15 cellular contexts compared by ENCODE assay signal in genomic region chr5:1293416-1293996, GRCh38. TPM values are rescaled to one million over a fixed set of nuclear protein-coding genes. Genes with fewer than 3 reads are reported as not detected.
DNase-seq lines count a peak whose midpoint lies in the region; ATAC-seq and FAIRE-seq lines count a peak whose summit lies in the region.
"Had no signal": no experiment of that assay in that cellular context is flagged by ENCODE, and none has a peak within 500 bp of the region (broad histone marks: within the 10 kb centered on the region; RNA-seq: fewer than 3 reads in every experiment).

No MANE protein-coding gene starts in this region.

- H3K27me3 Mint-ChIP-seq in activated T-helper 1 cell treated with anti-CD3 and anti-CD28 coated beads, Interleukin-12 subunit alpha, Interleukin-12 subunit beta, Interleukin-2, Interleukin-4 antibody, amounts not matched to agents 30 ng/mL and 10 ng/mL and 1 ng/mL, durations not matched to agents 14 hours and 24 hours and 36 hours (ENCODE audit: insufficient read depth) = peaks cover 3% of the 10 kb centered on the region
- H3K27me3 Mint-ChIP-seq in naive B cell = peaks cover 0 to 28% (median 12%) of the 10 kb centered on the region in 3 donors

- peaks cover 5% of the 10 kb centered on the region for H3K4me1 Mint-ChIP-seq in activated T-helper 1 cell treated with anti-CD3 and anti-CD28 coated beads, Interleukin-12 subunit alpha, Interleukin-12 subunit beta, Interleukin-2, Interleukin-4 antibody, amounts not matched to agents 30 ng/mL and 10 ng/mL and 1 ng/mL, durations not matched to agents 14 hours and 24 hours and 36 hours (ENCODE audit: low read depth)
- peaks cover 3 to 9% (median 7%) of the 10 kb centered on the region in 3 donors for H3K4me1 Mint-ChIP-seq in naive B cell
- H3K4me1 Mint-ChIP-seq: brain had no signal

- peaks cover 0 to 60% (median 35%) of the 10 kb centered on the region in 11 experiments; a peak in 17 of 22 replicates for H4K20me1 ChIP-seq in BLaER1 treated with 17β-estradiol and CSF1 and Interleukin-3, amounts not matched to agents 10 nM and 100 nM

- H3K27me3 ChIP-seq in BLaER1 treated with 17β-estradiol and CSF1 and Interleukin-3, amounts not matched to agents 10 nM and 100 nM = peaks cover 0 to 71% (median 0%) of the 10 kb centered on the region in 11 experiments; a peak in 10 of 22 replicates

- H3K9me3 ChIP-seq in BLaER1 treated with 17β-estradiol and CSF1 and Interleukin-3, amounts not matched to agents 10 nM and 100 nM (replicated peaks in 1 of 11) = peaks cover 3 to 14% (median 6%) of the 10 kb centered on the region in 11 experiments; a peak in 19 of 22 replicates

- FAIRE-seq in HTR-8/SVneo (lab: Jason Lieb, UNC) = no peak
- FAIRE-seq: endothelial cell of umbilical vein, K562 had no signal

- H3K36me3 ChIP-seq in BLaER1 treated with 17β-estradiol and CSF1 and Interleukin-3, amounts not matched to agents 10 nM and 100 nM = peaks cover 0 to 39% (median 8%) of the 10 kb centered on the region in 11 experiments; a peak in 15 of 22 replicates
- H3K36me3 ChIP-seq: thoracic aorta had no signal

- peak; percentile 52 for DNase-seq in EL
- no peak for DNase-seq in activated T-helper 1 cell treated with anti-CD3 and anti-CD28 coated beads, Interleukin-12 subunit alpha, Interleukin-12 subunit beta, Interleukin-2, Interleukin-4 antibody, amounts not matched to agents 30 ng/mL and 10 ng/mL and 1 ng/mL, durations not matched to agents 14 hours and 24 hours and 36 hours (ENCODE audit: low spot score)
- DNase-seq in naive B cell = no peak
- DNase-seq in HTR-8/SVneo (ENCODE audit: insufficient read length, low spot score) = no peak
- DNase-seq in central memory CD4-positive, alpha-beta T cell = no peak
- no peak for DNase-seq in hepatic stellate cell (ENCODE audit: low spot score)
- DNase-seq: NCI-H2029 had no signal

- H3K9me3 Mint-ChIP-seq in activated T-helper 1 cell treated with anti-CD3 and anti-CD28 coated beads, Interleukin-12 subunit alpha, Interleukin-12 subunit beta, Interleukin-2, Interleukin-4 antibody, amounts not matched to agents 30 ng/mL and 10 ng/mL and 1 ng/mL, durations not matched to agents 14 hours and 24 hours and 36 hours = no peaks in the 10 kb centered on the region
- peaks cover 0 to 2% (median 0%) of the 10 kb centered on the region in 7 donors for H3K9me3 Mint-ChIP-seq in naive B cell
- H3K9me3 Mint-ChIP-seq: brain; CD8-positive, alpha-beta memory T cell had no signal

- ATAC-seq in naive B cell (ENCODE audit: low read depth in 2 of 2) (no peak), HG03095 (IDR thresholded peaks at IDR 0.05; ENCODE audit: unreplicated experiment) (no peak)

- intact Hi-C loops in activated T-helper 1 cell treated with anti-CD3 and anti-CD28 coated beads, Interleukin-12 subunit alpha, Interleukin-12 subunit beta, Interleukin-2, Interleukin-4 antibody, amounts not matched to agents 30 ng/mL and 10 ng/mL and 1 ng/mL, durations not matched to agents 14 hours and 24 hours and 36 hours (cut with micrococcal nuclease) = no loop called here

- H3K27ac ChIP-seq in BLaER1 treated with 17β-estradiol and CSF1 and Interleukin-3, amounts not matched to agents 10 nM and 100 nM = peak overlapping the region in 6 of 11 experiments; percentile 63 to 77 (median 70); a peak in 11 of 22 replicates
- H3K27ac ChIP-seq: skin epidermis, thoracic aorta had no signal

- peak overlapping the region; percentile 97 to 100 (median 100) for H3K4me2 ChIP-seq in BLaER1 treated with 17β-estradiol and CSF1 and Interleukin-3, amounts not matched to agents 10 nM and 100 nM

- H3K36me3 Mint-ChIP-seq in activated T-helper 1 cell treated with anti-CD3 and anti-CD28 coated beads, Interleukin-12 subunit alpha, Interleukin-12 subunit beta, Interleukin-2, Interleukin-4 antibody, amounts not matched to agents 30 ng/mL and 10 ng/mL and 1 ng/mL, durations not matched to agents 14 hours and 24 hours and 36 hours (ENCODE audit: low read depth) = peaks cover 2% of the 10 kb centered on the region
- H3K36me3 Mint-ChIP-seq in naive B cell = peaks cover under 1 to 2% of the 10 kb centered on the region in 2 donors
- H3K36me3 Mint-ChIP-seq: brain; CD8-positive, alpha-beta memory T cell had no signal

- peak overlapping the region in 8 of 11 experiments; percentile 48 to 83 (median 74); a peak in 15 of 22 replicates for H3K9ac ChIP-seq in BLaER1 treated with 17β-estradiol and CSF1 and Interleukin-3, amounts not matched to agents 10 nM and 100 nM

- H3K4me1 ChIP-seq in BLaER1 treated with 17β-estradiol and CSF1 and Interleukin-3, amounts not matched to agents 10 nM and 100 nM = peaks cover 31 to 68% (median 65%) of the 10 kb centered on the region in 10 experiments

- peak overlapping the region; percentile 71 for H3K4me3 Mint-ChIP-seq in activated T-helper 1 cell treated with anti-CD3 and anti-CD28 coated beads, Interleukin-12 subunit alpha, Interleukin-12 subunit beta, Interleukin-2, Interleukin-4 antibody, amounts not matched to agents 30 ng/mL and 10 ng/mL and 1 ng/mL, durations not matched to agents 14 hours and 24 hours and 36 hours
- peak overlapping the region in 6 of 8 donors; percentile 22 to 72 (median 50) for H3K4me3 Mint-ChIP-seq in naive B cell

- H3K27ac Mint-ChIP-seq in activated T-helper 1 cell treated with anti-CD3 and anti-CD28 coated beads, Interleukin-12 subunit alpha, Interleukin-12 subunit beta, Interleukin-2, Interleukin-4 antibody, amounts not matched to agents 30 ng/mL and 10 ng/mL and 1 ng/mL, durations not matched to agents 14 hours and 24 hours and 36 hours = no peak overlapping the region
- no peak overlapping the region for H3K27ac Mint-ChIP-seq in naive B cell
- H3K27ac Mint-ChIP-seq: brain; CD8-positive, alpha-beta memory T cell had no signal

- H3K4me3 ChIP-seq in BLaER1 treated with 17β-estradiol and CSF1 and Interleukin-3, amounts not matched to agents 10 nM and 100 nM = peak overlapping the region; percentile 46 to 71 (median 66)
- H3K4me3 ChIP-seq: K562, skin epidermis, thoracic aorta had no signal

RNA-seq across cellular contexts. Expression of gene TERT, which starts 1.4 kb away (rescaled TPM):
- 12.3 and 12.5 TPM in 2 replicates for total RNA-seq in activated T-helper 1 cell treated with anti-CD3 and anti-CD28 coated beads, Interleukin-12 subunit alpha, Interleukin-12 subunit beta, Interleukin-2, Interleukin-4 antibody, amounts not matched to agents 30 ng/mL and 10 ng/mL and 1 ng/mL, durations not matched to agents 14 hours and 24 hours and 36 hours
- polyA plus RNA-seq in naive B cell (ENCODE audit: low read depth in 6 of 6) = not detected
- total RNA-seq: endothelial cell of umbilical vein, thoracic aorta had no signal
- polyA plus RNA-seq: CD8-positive, alpha-beta memory T cell had no signal

RNA-seq across cellular contexts. Expression of gene CLPTM1L, which starts 51.4 kb away (rescaled TPM):
- 132 and 133 TPM in 2 replicates for total RNA-seq in activated T-helper 1 cell treated with anti-CD3 and anti-CD28 coated beads, Interleukin-12 subunit alpha, Interleukin-12 subunit beta, Interleukin-2, Interleukin-4 antibody, amounts not matched to agents 30 ng/mL and 10 ng/mL and 1 ng/mL, durations not matched to agents 14 hours and 24 hours and 36 hours
- polyA plus RNA-seq in naive B cell (ENCODE audit: low read depth in 6 of 6) = 10 to 100 TPM; 24.5 to 65.2 (median 41.4) TPM
